8 cellular contexts compared by ENCODE assay signal in genomic region chr19:52140077-52140710, GRCh38. TPM values are rescaled to one million over a fixed set of nuclear protein-coding genes. Genes with fewer than 3 reads are reported as not detected.
A peak's percentile ranks its signal among the peaks of the same experiment; 100 is the strongest.
DNase-seq lines count a peak whose midpoint lies in the region; ATAC-seq and TF ChIP-seq lines count a peak whose summit lies in the region.

No MANE protein-coding gene starts in this region.

- H3K9me3 Mint-ChIP-seq in activated CD8-positive, alpha-beta memory T cell treated with anti-CD3 and anti-CD28 coated beads, Interleukin-2, amount 10 ng/mL, durations not matched to agents 7 days and 5 days (ENCODE audit: low read depth): peaks cover 30% of the 10 kb centered on the region
- peaks cover 5 to 12% of the 10 kb centered on the region in 2 donors for H3K9me3 Mint-ChIP-seq in activated T-cell treated with anti-CD3 and anti-CD28 coated beads, Interleukin-2, amount 50 U/mL, for 72 hours

- H3K4me3 ChIP-seq in tibial artery: peak overlapping the region; percentile 65 to 79

- peak overlapping the region; percentile 96 for H3K27ac Mint-ChIP-seq in activated CD8-positive, alpha-beta memory T cell treated with anti-CD3 and anti-CD28 coated beads, Interleukin-2, amount 10 ng/mL, durations not matched to agents 7 days and 5 days
- H3K27ac Mint-ChIP-seq in activated T-cell treated with anti-CD3 and anti-CD28 coated beads, Interleukin-2, amount 50 U/mL, for 72 hours: no peak overlapping the region

- H3K4me3 Mint-ChIP-seq in activated CD8-positive, alpha-beta memory T cell treated with anti-CD3 and anti-CD28 coated beads, Interleukin-2, amount 10 ng/mL, durations not matched to agents 7 days and 5 days: peak overlapping the region; percentile 98
- H3K4me3 Mint-ChIP-seq in activated T-cell treated with anti-CD3 and anti-CD28 coated beads, Interleukin-2, amount 50 U/mL, for 72 hours: peak overlapping the region; percentile 90 to 97

- peaks cover 0 to 21% (median 8%) of the 10 kb centered on the region in 4 donors for H3K4me1 ChIP-seq in tibial artery

- no peaks in the 10 kb centered on the region for H3K27me3 Mint-ChIP-seq in activated CD8-positive, alpha-beta memory T cell treated with anti-CD3 and anti-CD28 coated beads, Interleukin-2, amount 10 ng/mL, durations not matched to agents 7 days and 5 days
- H3K27me3 Mint-ChIP-seq in activated T-cell treated with anti-CD3 and anti-CD28 coated beads, Interleukin-2, amount 50 U/mL, for 72 hours (ENCODE audit: low read depth): no peaks in the 10 kb centered on the region

- no peaks in the 10 kb centered on the region for H3K36me3 ChIP-seq in tibial artery

- H3K9me3 ChIP-seq in tibial artery: no peaks in the 10 kb centered on the region

- H3K27me3 ChIP-seq in layer of hippocampus (ENCODE audit: control insufficient read depth, insufficient read depth, low read length) (no peaks in the 10 kb centered on the region), tibial artery (no peaks in the 10 kb centered on the region)

- H3K36me3 Mint-ChIP-seq in activated CD8-positive, alpha-beta memory T cell treated with anti-CD3 and anti-CD28 coated beads, Interleukin-2, amount 10 ng/mL, durations not matched to agents 7 days and 5 days: peaks cover 29% of the 10 kb centered on the region
- peaks cover 23 to 46% of the 10 kb centered on the region in 2 donors for H3K36me3 Mint-ChIP-seq in activated T-cell treated with anti-CD3 and anti-CD28 coated beads, Interleukin-2, amount 50 U/mL, for 72 hours (ENCODE audit: insufficient read depth in 2 of 2)

- no peak for ATAC-seq in activated CD8-positive, alpha-beta memory T cell treated with anti-CD3 and anti-CD28 coated beads, Interleukin-2, amount 10 ng/mL, durations not matched to agents 7 days and 5 days
- ATAC-seq in activated T-cell treated with anti-CD3 and anti-CD28 coated beads, Interleukin-2, amount 50 U/mL, for 72 hours (replicated peaks in 1 of 2): no peak
- ATAC-seq in GM19467 (IDR thresholded peaks at IDR 0.05; ENCODE audit: unreplicated experiment): no peak

- H3K27ac ChIP-seq in layer of hippocampus (ENCODE audit: low read depth, low read length) (peak overlapping the region; percentile 50), tibial artery (peak overlapping the region; percentile 84 to 90)

- DNase-seq in activated CD8-positive, alpha-beta memory T cell treated with anti-CD3 and anti-CD28 coated beads, Interleukin-2, amount 10 ng/mL, durations not matched to agents 7 days and 5 days: no peak
- no peak for DNase-seq in activated CD8-positive, alpha-beta memory T cell treated with anti-CD3 and anti-CD28 coated beads, Interleukin-2, amount 50 U/mL, for 48 hours
- no peak for DNase-seq in activated T-cell treated with anti-CD3 and anti-CD28 coated beads, Interleukin-2, amount 50 U/mL, for 72 hours
- DNase-seq in tibial artery (no peak), SW 1271 (lab: John Stamatoyannopoulos, UW) (no peak), SKM-1 (lab: John Stamatoyannopoulos, UW; ENCODE audit: unreplicated experiment) (no peak)

- CTCF ChIA-PET in activated CD8-positive, alpha-beta memory T cell treated with anti-CD3 and anti-CD28 coated beads, Interleukin-2, amount 10 ng/mL, durations not matched to agents 7 days and 5 days (lab: Charles Lee): interaction anchor here (0.9 to 3.5 kb wide), 4 partner anchors 22 to 108 kb away, joined by 3 to 28 read pairs (median 4); partner anchors contain the start of gene ZNF836

- intact Hi-C loops in tibial artery (cut with DNase I; ENCODE audit: low total_unique reads): no loop called here

- H3K4me1 Mint-ChIP-seq in activated CD8-positive, alpha-beta memory T cell treated with anti-CD3 and anti-CD28 coated beads, Interleukin-2, amount 10 ng/mL, durations not matched to agents 7 days and 5 days: peaks cover 18% of the 10 kb centered on the region
- peaks cover 24% of the 10 kb centered on the region for H3K4me1 Mint-ChIP-seq in activated T-cell treated with anti-CD3 and anti-CD28 coated beads, Interleukin-2, amount 50 U/mL, for 72 hours (ENCODE audit: low read depth)

- TF ChIP-seq CTCF in tibial artery (IDR thresholded peaks at IDR 0.05): no peak

RNA-seq across cellular contexts. Expression of gene ZNF616, which starts 0.5 kb away (rescaled TPM):
- total RNA-seq in activated CD8-positive, alpha-beta memory T cell treated with anti-CD3 and anti-CD28 coated beads, Interleukin-2, amount 10 ng/mL, durations not matched to agents 7 days and 5 days: 1 to 10 TPM; 6.8 to 7.8 TPM
- total RNA-seq in activated T-cell treated with anti-CD3 and anti-CD28 coated beads, Interleukin-2, amount 50 U/mL, for 72 hours: 10 to 100 TPM; 10.4 to 12.1 TPM

RNA-seq across cellular contexts. Expression of gene ZNF836, which starts 31.2 kb away (rescaled TPM):
- 10 to 100 TPM; 12.6 to 14.6 TPM for total RNA-seq in activated CD8-positive, alpha-beta memory T cell treated with anti-CD3 and anti-CD28 coated beads, Interleukin-2, amount 10 ng/mL, durations not matched to agents 7 days and 5 days
- 10 to 100 TPM; 15.3 to 18.2 TPM for total RNA-seq in activated T-cell treated with anti-CD3 and anti-CD28 coated beads, Interleukin-2, amount 50 U/mL, for 72 hours

RNA-seq across cellular contexts. Expression of gene ZNF841, which starts 44.6 kb away (rescaled TPM):
- total RNA-seq in activated CD8-positive, alpha-beta memory T cell treated with anti-CD3 and anti-CD28 coated beads, Interleukin-2, amount 10 ng/mL, durations not matched to agents 7 days and 5 days: 10 to 100 TPM; 22.3 to 30.4 TPM
- 10 to 100 TPM; 18.4 to 20.8 TPM for total RNA-seq in activated T-cell treated with anti-CD3 and anti-CD28 coated beads, Interleukin-2, amount 50 U/mL, for 72 hours

RNA-seq across cellular contexts. Expression of gene PPP2R1A, which starts 49.7 kb away (rescaled TPM):
- total RNA-seq in activated CD8-positive, alpha-beta memory T cell treated with anti-CD3 and anti-CD28 coated beads, Interleukin-2, amount 10 ng/mL, durations not matched to agents 7 days and 5 days: 100 to 1,000 TPM; 168 to 207 TPM
- total RNA-seq in activated T-cell treated with anti-CD3 and anti-CD28 coated beads, Interleukin-2, amount 50 U/mL, for 72 hours: 100 to 1,000 TPM; 160 to 181 TPM
